In genomic region chr18:9614401-9615279, GRCh38 we compare ENCODE assay signal across 1 cellular context.
TF ChIP-seq lines count a peak whose summit lies in the region.

TSS of gene PPP4R1 (minus strand) at chr18:9614559. CDS start at chr18:9614484, 75 bp downstream.

TF ChIP-seq in H1, 55 proteins besides CTCF, POLR2A, EP300 and RAD21 (continued from another document):
- TF ChIP-seq TAF7 (optimal IDR thresholded peaks at IDR 0.05; ENCODE audit: borderline replicate concordance, low read depth, low read length) (peak; percentile 30), POLR2AphosphoS5 (IDR thresholded peaks at IDR 0.05; ENCODE audit: low read depth, low read length) (peak; percentile 80), GTF2F1 (IDR thresholded peaks at IDR 0.05; ENCODE audit: borderline replicate concordance, low read depth, low read length) (no peak), HDAC2 (IDR thresholded peaks at IDR 0.05; ENCODE audit: borderline replicate concordance in 1 of 2, low read depth in 2 of 2, low read length in 2 of 2) (0 out of 4 replicates have a peak, but pooled peaks of 1 of the 2 experiments have one; percentile 8), KDM4A (IDR thresholded peaks at IDR 0.05; ENCODE audit: low read depth, low read length, severe bottlenecking) (peak; percentile 34), RBBP5 (IDR thresholded peaks at IDR 0.05; ENCODE audit: borderline replicate concordance, low read depth, low read length) (no peak; the same call in 1 of the 2 replicates), BACH1 (IDR thresholded peaks at IDR 0.05; ENCODE audit: low read length) (no peak)
